20 cellular contexts compared by ENCODE assay signal in the genomic region with DNA sequence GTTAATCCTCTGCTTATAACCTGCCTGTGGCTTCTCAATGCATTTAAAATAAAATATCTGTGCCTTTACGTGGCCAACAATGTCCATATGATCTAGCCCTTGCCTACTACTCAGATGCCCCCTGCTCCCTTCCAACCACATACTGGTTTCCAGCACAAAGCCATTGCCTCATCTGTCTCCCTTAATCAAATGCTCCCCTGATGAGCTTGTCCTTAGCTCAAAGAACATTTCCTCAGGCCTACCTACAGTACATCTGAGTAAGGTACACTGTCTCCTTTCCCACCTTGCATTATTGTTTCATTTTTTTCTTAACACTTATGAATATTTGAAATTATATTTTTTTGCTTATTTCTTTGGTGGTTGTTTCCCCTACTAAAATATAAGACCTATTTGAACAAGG. TPM values are rescaled to one million over a fixed set of nuclear protein-coding genes. Genes with fewer than 3 reads are reported as not detected.
DNase-seq lines count a peak whose midpoint lies in the region; ATAC-seq, FAIRE-seq and TF ChIP-seq lines count a peak whose summit lies in the region.
"Had no signal": no experiment of that assay in that cellular context is flagged by ENCODE, and none has a peak within 500 bp of the region (broad histone marks: within the 10 kb centered on the region; RNA-seq: fewer than 3 reads in every experiment).

No MANE protein-coding gene starts in this region.

- no peak overlapping the region for H4K8ac ChIP-seq in trophoblast cell (ENCODE audit: low read depth, low read length)

- H3K36me3 ChIP-seq in SK-N-SH (replicated peaks in 1 of 2; ENCODE audit: control insufficient read depth in 1 of 2, insufficient read depth in 2 of 2, low read length in 1 of 2): no peaks in the 10 kb centered on the region
- no peaks in the 10 kb centered on the region for H3K36me3 ChIP-seq in K562 (ENCODE audit: control insufficient read depth, insufficient read depth, low read length)
- no peaks in the 10 kb centered on the region for H3K36me3 ChIP-seq in trophoblast cell (ENCODE audit: control insufficient read depth in 1 of 2, insufficient read depth in 2 of 2, low read length in 2 of 2)
- no peaks in the 10 kb centered on the region for H3K36me3 ChIP-seq in small intestine (ENCODE audit: control insufficient read depth in 2 of 2, insufficient read depth in 2 of 2, low read length in 2 of 2)

- TF ChIP-seq EP300 in SK-N-SH (IDR thresholded peaks at IDR 0.05; ENCODE audit: borderline replicate concordance in 1 of 2, low read depth in 1 of 2, low read length in 1 of 2) (no peak), K562 (IDR thresholded peaks at IDR 0.05; ENCODE audit: low read length) (no peak)

- peak overlapping the region; percentile 73 for H2BK12ac ChIP-seq in trophoblast cell (ENCODE audit: low read length)

- TF ChIP-seq RAD21 in SK-N-SH (IDR thresholded peaks at IDR 0.05; ENCODE audit: low read length) (no peak), K562 (CRISPR knock-in tag; conservative IDR thresholded peaks at IDR 0.05 in 1 of 2, IDR thresholded peaks at IDR 0.05 in 1 of 2) (no peak)

- H3K4me3 ChIP-seq in SK-N-SH (ENCODE audit: low read depth in 2 of 2, low read length in 1 of 2) (no peak overlapping the region), K562 (no peak overlapping the region), trophoblast cell (ENCODE audit: low read depth, low read length) (no peak overlapping the region), small intestine (ENCODE audit: low read depth in 1 of 2, low read length in 2 of 2) (no peak overlapping the region)
- H3K4me3 ChIP-seq: A549, GM23248 had no signal

- in situ Hi-C loops in K562 (cut with MboI): no loop called here

- H3K79me1 ChIP-seq in trophoblast cell (ENCODE audit: low read length): no peaks in the 10 kb centered on the region

- H3K27ac ChIP-seq in SK-N-SH (ENCODE audit: low read depth in 2 of 2, low read length in 1 of 2) (no peak overlapping the region), K562 (ENCODE audit: extremely low read depth, low read depth, low read length) (no peak overlapping the region), trophoblast cell (ENCODE audit: low read depth, low read length) (no peak overlapping the region), small intestine (ENCODE audit: low read depth in 1 of 2, low read length in 1 of 2) (no peak overlapping the region)
- H3K27ac ChIP-seq: 22Rv1, A549, C4-2B, GM23248 had no signal

- H2AK5ac ChIP-seq in trophoblast cell (ENCODE audit: low read length): peak overlapping the region; percentile 64

- H3K18ac ChIP-seq in trophoblast cell (ENCODE audit: low read length): no peak overlapping the region

- H4K91ac ChIP-seq in trophoblast cell (ENCODE audit: low read depth, low read length): no peak overlapping the region

- WGBS in SK-N-SH (ENCODE audit: low lambda C conversion rate): 88% methylated on average over 1 of the region's 1 CpG
- 13% methylated on average over 1 of the region's 1 CpG for WGBS in K562 (ENCODE audit: insufficient coverage, low coverage, missing lambda C conversion rate)
- WGBS in trophoblast cell (ENCODE audit: extremely low coverage, insufficient coverage, insufficient read length): no CpG with 5 or more reads among the region's 1 CpG
- 81 to 91% (median 90%) methylated on average over 1 of the region's 1 CpG for WGBS in small intestine, 3 donors

- no peak for TF ChIP-seq CTCF in SK-N-SH (IDR thresholded peaks at IDR 0.05)
- TF ChIP-seq CTCF in K562 (IDR thresholded peaks at IDR 0.05 in 2 of 3, conservative IDR thresholded peaks at IDR 0.05 in 1 of 3; ENCODE audit: insufficient read depth in 2 of 3, low read depth in 1 of 3, low read length in 3 of 3): no peak
- no peak for TF ChIP-seq CTCF in D721Med (IDR thresholded peaks at IDR 0.05; ENCODE audit: insufficient read depth, missing control alignments)

- BruUV-seq in K562 (replicated peaks; lab: Mats Ljungman, UMichigan): no TSS peak

- DNase-seq in SK-N-SH: no peak
- no peak for DNase-seq in K562 (ENCODE audit: extremely low read depth in 1 of 4, low spot score in 3 of 4)
- no peak for DNase-seq in trophoblast cell
- no peak for DNase-seq in small intestine
- DNase-seq in D721Med (ENCODE audit: insufficient read length, low spot score): no peak
- DNase-seq: AML-193; CD4-positive, alpha-beta T cell; DMS79 treated with DMSO at 0.1 percent for 48 hours; GF-D8; GM23248; H9; IMR-90; Karpas-422; KBM-7 had no signal

- intact Hi-C loops in K562 (cut with micrococcal nuclease): no loop called here

- no peaks in the 10 kb centered on the region for H3K9me2 ChIP-seq in SK-N-SH

- no peak overlapping the region for H2AFZ ChIP-seq in SK-N-SH (ENCODE audit: low read depth)
- no peak overlapping the region for H2AFZ ChIP-seq in K562 (ENCODE audit: low read depth, low read length)
- no peak overlapping the region for H2AFZ ChIP-seq in trophoblast cell (ENCODE audit: insufficient read depth, low read length, poor library complexity)
- H2AFZ ChIP-seq: GM23248 had no signal

- H3F3A ChIP-seq in SK-N-SH (replicated peaks; ENCODE audit: insufficient read depth): no peaks in the 10 kb centered on the region

- no peak overlapping the region for H2BK5ac ChIP-seq in trophoblast cell (ENCODE audit: low read depth, low read length, poor library complexity)

- H3K23ac ChIP-seq in trophoblast cell (ENCODE audit: low read length): no peak overlapping the region

- POLR2A ChIA-PET in SK-N-SH (lab: Yijun Ruan, JAX) (no interaction called here), K562 (lab: Yijun Ruan, JAX) (no interaction called here)

- CTCF ChIA-PET in SK-N-SH (lab: Yijun Ruan, JAX) (no interaction called here), K562 (lab: Yijun Ruan, JAX; ENCODE audit: low intra/inter-chr PET ratio) (no interaction called here)

- no peaks in the 10 kb centered on the region for H3K9me1 ChIP-seq in K562 (ENCODE audit: control insufficient read depth, insufficient read depth, low read length)

- H3K14ac ChIP-seq in trophoblast cell (ENCODE audit: low read length): no peak overlapping the region

- H4K20me1 ChIP-seq in SK-N-SH (ENCODE audit: insufficient read depth) (no peaks in the 10 kb centered on the region), K562 (replicated peaks; ENCODE audit: control insufficient read depth, insufficient read depth, low read length) (no peaks in the 10 kb centered on the region)

- no peak overlapping the region for H3K4ac ChIP-seq in trophoblast cell (ENCODE audit: low read depth, low read length)

- H4K12ac ChIP-seq in trophoblast cell (ENCODE audit: low read depth, low read length): no peak overlapping the region

- H3K4me2 ChIP-seq in SK-N-SH (no peak overlapping the region), K562 (ENCODE audit: insufficient read depth, low read length) (no peak overlapping the region), trophoblast cell (ENCODE audit: low read length) (no peak overlapping the region)
- H3K4me2 ChIP-seq: A549 had no signal

- no peak for FAIRE-seq in K562 (lab: Jason Lieb, UNC)
- no peak for FAIRE-seq in small intestine (lab: Jason Lieb, UNC)
- no peak for FAIRE-seq in D721Med (lab: Jason Lieb, UNC)
- FAIRE-seq: A549, HTR-8/SVneo had no signal

- peak; percentile 51; the same call in 2 of the 3 replicates for ATAC-seq in SK-N-SH treated with all-trans-retinoic acid at 6 μM for 48 hours
- ATAC-seq in K562: peak; percentile 47
- ATAC-seq in HG02852 (IDR thresholded peaks at IDR 0.05; ENCODE audit: unreplicated experiment): no peak
- ATAC-seq: A549 had no signal

- peaks cover 16% of the 10 kb centered on the region; the same call in 1 of the 2 replicates for H3K79me2 ChIP-seq in SK-N-SH (ENCODE audit: insufficient read depth)
- H3K79me2 ChIP-seq in K562 (ENCODE audit: control insufficient read depth, insufficient read depth, low read length): no peaks in the 10 kb centered on the region; the same call in 2 of the 3 replicates
- H3K79me2 ChIP-seq in trophoblast cell (ENCODE audit: control insufficient read depth, insufficient read depth, low read length, poor library complexity): no peaks in the 10 kb centered on the region

- H3K27me3 ChIP-seq in SK-N-SH (ENCODE audit: insufficient read depth) (no peaks in the 10 kb centered on the region), K562 (ENCODE audit: control insufficient read depth in 2 of 2, insufficient read depth in 2 of 2, low read length in 2 of 2) (no peaks in the 10 kb centered on the region), trophoblast cell (ENCODE audit: insufficient read depth, low read length) (no peaks in the 10 kb centered on the region), small intestine (ENCODE audit: control insufficient read depth in 2 of 2, insufficient read depth in 2 of 2, low read length in 2 of 2) (no peaks in the 10 kb centered on the region)

- H2BK120ac ChIP-seq in trophoblast cell (ENCODE audit: insufficient read depth, low read length, poor library complexity): no peak overlapping the region

- no peaks in the 10 kb centered on the region; a peak in 1 of 4 replicates for H3K4me1 ChIP-seq in SK-N-SH (ENCODE audit: control insufficient read depth in 1 of 2, insufficient read depth in 2 of 2, low read depth in 1 of 2, low read length in 1 of 2)
- no peaks in the 10 kb centered on the region; a peak in 1 of 5 replicates for H3K4me1 ChIP-seq in K562 (replicated peaks in 1 of 2; ENCODE audit: control insufficient read depth in 2 of 2, insufficient read depth in 2 of 2, low read length in 2 of 2)
- H3K4me1 ChIP-seq in trophoblast cell (ENCODE audit: control insufficient read depth in 1 of 2, insufficient read depth in 2 of 2, low read length in 2 of 2): peaks cover 3 to 4% of the 10 kb centered on the region in 2 experiments
- no peaks in the 10 kb centered on the region for H3K4me1 ChIP-seq in small intestine (ENCODE audit: control insufficient read depth in 2 of 2, insufficient read depth in 1 of 2, low read depth in 1 of 2, low read length in 1 of 2)

- H3K9me3 ChIP-seq in SK-N-SH (no peaks in the 10 kb centered on the region), K562 (replicated peaks; ENCODE audit: control insufficient read depth, insufficient read depth, low read depth, low read length) (no peaks in the 10 kb centered on the region), trophoblast cell (ENCODE audit: insufficient read depth, low read depth, low read length) (no peaks in the 10 kb centered on the region), small intestine (ENCODE audit: control insufficient read depth, low read depth) (no peaks in the 10 kb centered on the region)
- H3K9me3 ChIP-seq: A549 had no signal

- H3K9ac ChIP-seq in SK-N-SH (no peak overlapping the region), K562 (ENCODE audit: insufficient read depth in 1 of 2, low read depth in 2 of 2, low read length in 2 of 2) (no peak overlapping the region), trophoblast cell (ENCODE audit: low read length) (no peak overlapping the region)
- H3K9ac ChIP-seq: GM23248 had no signal

- TF ChIP-seq POLR2A in K562 (conservative IDR thresholded peaks at IDR 0.05): no peak

RNA-seq across cellular contexts. Expression of gene TSC22D2, which starts 5.9 kb away (rescaled TPM):
- 4.4 and 4.8 TPM in 2 replicates for polyA plus RNA-seq in SK-N-SH (2012; rRNA removed)
- polyA plus RNA-seq in SK-N-SH (2012; cell fraction: cytosol; rRNA removed): 7.3 and 7.9 TPM in 2 replicates
- polyA plus RNA-seq in SK-N-SH (2012; cell fraction: nucleus; rRNA removed): 4.3 and 13.1 TPM in 2 replicates
- 46.2 and 128 TPM in 2 replicates for total RNA-seq in K562 (2011; cell fraction: chromatin; rRNA removed; ENCODE audit: low replicate concordance)
- total RNA-seq in K562 (2011; cell fraction: nucleolus; rRNA removed): 25.0 and 35.4 TPM in 2 replicates
- 54.4 and 79.5 TPM in 2 replicates for total RNA-seq in K562 (2011; cell fraction: nucleoplasm; rRNA removed)
- 5.5 and 6.3 TPM in 2 replicates for total RNA-seq in K562 (2014; rRNA removed)
- total RNA-seq in K562 (2014; rRNA removed; fragmentation: Illumina TruSeq; extraction: Trizol): 19.3 and 20.4 TPM in 2 replicates
- 12.9 and 16.3 TPM in 2 replicates for total RNA-seq in K562 (2015; rRNA removed; fragmentation: Illumina TruSeq; extraction: Trizol)
- total RNA-seq in K562 (2021): 28.1 and 31.3 TPM in 2 replicates
- polyA plus RNA-seq in K562 (2011; rRNA removed): 17.8 and 18.4 TPM in 2 replicates
- polyA plus RNA-seq in K562 (2011; cell fraction: cytosol; rRNA removed): 5.1 and 7.1 TPM in 2 replicates
- 25.0 and 33.7 TPM in 2 replicates for polyA plus RNA-seq in K562 (2011; cell fraction: nucleus; rRNA removed)
- 13.5 and 19.8 TPM in 2 replicates for polyA plus RNA-seq in K562 (2012)
- 24.6 and 29.3 TPM in 2 replicates for polyA plus RNA-seq in K562 (2014; fragmentation: Illumina TruSeq; extraction: Trizol)
- 10 to 100 TPM; 21.7 to 44.0 TPM for polyA plus RNA-seq in K562 (2014; fragmentation: Nextera tagmentation; extraction: Ambion mirVana)
- 11.4 and 14.1 TPM in 2 replicates for polyA plus RNA-seq in K562 (2014; rRNA removed)
- 44.1 and 49.7 TPM in 2 replicates for polyA minus RNA-seq in K562 (2011; rRNA and poly(A)+ RNA removed)
- polyA minus RNA-seq in K562 (2011; cell fraction: cytosol; rRNA and poly(A)+ RNA removed): 18.9 and 26.2 TPM in 2 replicates
- 51.2 and 64.6 TPM in 2 replicates for polyA minus RNA-seq in K562 (2011; cell fraction: nucleus; rRNA and poly(A)+ RNA removed)
- polyA plus RNA-seq in trophoblast cell (2013): 64.7 and 65.3 TPM in 2 replicates
- 1 to 10 TPM; 5.9 to 8.5 (median 6.5) TPM for polyA plus RNA-seq in small intestine
